In the genomic region with DNA sequence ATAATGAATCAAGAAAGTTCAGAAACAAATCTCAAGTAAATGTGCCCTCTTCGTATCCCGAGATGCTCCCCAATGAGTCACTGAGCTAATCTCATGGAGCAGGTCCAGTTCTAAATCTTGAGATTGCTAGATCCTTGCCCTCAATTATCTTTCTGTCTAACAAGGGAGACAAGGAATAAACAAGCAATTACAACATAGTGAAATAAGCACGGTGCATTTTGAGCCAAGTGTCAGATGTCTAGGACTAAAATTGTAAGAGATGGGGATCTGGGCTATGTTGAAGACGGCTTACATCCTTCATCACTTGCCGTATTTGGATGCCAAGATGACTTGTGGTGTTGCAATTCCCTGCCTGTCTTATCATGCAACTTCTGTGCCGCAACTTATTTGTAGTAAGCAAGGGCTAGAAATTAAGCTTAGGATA, we compare ENCODE assay signal across 20 cellular contexts. TPM values are rescaled to one million over a fixed set of nuclear protein-coding genes. Genes with fewer than 3 reads are reported as not detected.
DNase-seq lines count a peak whose midpoint lies in the region; ATAC-seq and TF ChIP-seq lines count a peak whose summit lies in the region.
"Had no signal": no experiment of that assay in that cellular context is flagged by ENCODE, and none has a peak within 500 bp of the region (broad histone marks: within the 10 kb centered on the region; RNA-seq: fewer than 3 reads in every experiment).

No MANE protein-coding gene starts in this region.

- DNase-seq in G401 (ENCODE audit: low spot score) (peak; percentile 9), RWPE2 (ENCODE audit: low spot score) (no peak), fibroblast of the aortic adventitia (ENCODE audit: low read depth) (peak; percentile 78), prostate gland (ENCODE audit: low spot score) (peak; percentile 19)
- no peak for DNase-seq in activated T-helper 2 cell treated with anti-CD3 and anti-CD28 coated beads, Interferon-gamma antibody, Interleukin-2, Interleukin-4, amounts not matched to agents 10 μg/mL and 5 μg/mL and 100 μg/mL, durations not matched to agents 14 hours and 24 hours and 36 hours (ENCODE audit: low spot score)
- DNase-seq: activated CD8-positive, alpha-beta memory T cell treated with anti-CD3 and anti-CD28 coated beads for 24 hours; activated naive CD4-positive, alpha-beta T cell treated with Interleukin-2 at 50 U/mL for 16 hours; islet precursor cell; naive thymus-derived CD8-positive, alpha-beta T cell; NCI-H187; NCI-H774; retina; stimulated activated naive CD8-positive, alpha-beta T cell treated with anti-CD3 and anti-CD28 coated beads, Interleukin-15, Interleukin-2, amounts not matched to agents 100 U/mL and 50 U/mL, for 24 hours had no signal

- H3K27ac ChIP-seq in RWPE2 (ENCODE audit: poor library complexity, severe bottlenecking) (peak overlapping the region; percentile 35), prostate gland (no peak overlapping the region)
- H3K27ac ChIP-seq: C4-2B had no signal

- H3K36me3 Mint-ChIP-seq in activated T-helper 2 cell treated with anti-CD3 and anti-CD28 coated beads, Interferon-gamma antibody, Interleukin-2, Interleukin-4, amounts not matched to agents 10 μg/mL and 5 μg/mL and 100 μg/mL, durations not matched to agents 14 hours and 24 hours and 36 hours (ENCODE audit: low read depth): no peaks in the 10 kb centered on the region
- H3K36me3 Mint-ChIP-seq: naive thymus-derived CD8-positive, alpha-beta T cell had no signal

- ATAC-seq in RWPE2 (ENCODE audit: low read depth): peak; percentile 62
- no peak for ATAC-seq in GM19035 (IDR thresholded peaks at IDR 0.05; ENCODE audit: unreplicated experiment)
- no peak for ATAC-seq in GM21717 (IDR thresholded peaks at IDR 0.05; ENCODE audit: unreplicated experiment)
- ATAC-seq in HG03460 (IDR thresholded peaks at IDR 0.05; ENCODE audit: unreplicated experiment): no peak
- ATAC-seq: naive thymus-derived CD8-positive, alpha-beta T cell; stimulated activated naive CD8-positive, alpha-beta T cell treated with anti-CD3 and anti-CD28 coated beads, Interleukin-15, Interleukin-2, amounts not matched to agents 100 U/mL and 50 U/mL, for 24 hours had no signal

- H3K4me1 ChIP-seq in RWPE2 (ENCODE audit: insufficient read depth, poor library complexity, severe bottlenecking) (peaks cover 27% of the 10 kb centered on the region), prostate gland (replicated peaks) (no peaks in the 10 kb centered on the region)

- H3K27ac Mint-ChIP-seq in activated T-helper 2 cell treated with anti-CD3 and anti-CD28 coated beads, Interferon-gamma antibody, Interleukin-2, Interleukin-4, amounts not matched to agents 10 μg/mL and 5 μg/mL and 100 μg/mL, durations not matched to agents 14 hours and 24 hours and 36 hours: no peak overlapping the region
- H3K27ac Mint-ChIP-seq: naive thymus-derived CD8-positive, alpha-beta T cell had no signal

- TF ChIP-seq POLR2A in prostate gland (IDR thresholded peaks at IDR 0.05): no peak

- no peaks in the 10 kb centered on the region for H3K36me3 ChIP-seq in RWPE2 (ENCODE audit: low read depth)
- H3K36me3 ChIP-seq in prostate gland: no peaks in the 10 kb centered on the region
- H3K36me3 ChIP-seq: esophagus muscularis mucosa had no signal

- in situ Hi-C loops in G401 (cut with HindIII; ENCODE audit: low sequenced_read_pairs): no loop called here

- intact Hi-C loops in prostate gland (cut with DNase I): no loop called here
- intact Hi-C loops in activated T-helper 2 cell treated with anti-CD3 and anti-CD28 coated beads, Interferon-gamma antibody, Interleukin-2, Interleukin-4, amounts not matched to agents 10 μg/mL and 5 μg/mL and 100 μg/mL, durations not matched to agents 14 hours and 24 hours and 36 hours (cut with micrococcal nuclease): no loop called here

- H3K4me3 ChIP-seq in RWPE2 (ENCODE audit: severe bottlenecking): no peak overlapping the region
- H3K4me3 ChIP-seq in fibroblast of the aortic adventitia (ENCODE audit: low read depth, low read length): no peak overlapping the region
- no peak overlapping the region for H3K4me3 ChIP-seq in prostate gland
- H3K4me3 ChIP-seq: esophagus muscularis mucosa had no signal

- no peaks in the 10 kb centered on the region for H3K9me3 Mint-ChIP-seq in activated T-helper 2 cell treated with anti-CD3 and anti-CD28 coated beads, Interferon-gamma antibody, Interleukin-2, Interleukin-4, amounts not matched to agents 10 μg/mL and 5 μg/mL and 100 μg/mL, durations not matched to agents 14 hours and 24 hours and 36 hours
- H3K9me3 Mint-ChIP-seq: naive thymus-derived CD8-positive, alpha-beta T cell had no signal

- no peak for TF ChIP-seq CTCF in RWPE2 (IDR thresholded peaks at IDR 0.05; ENCODE audit: poor library complexity, severe bottlenecking)
- TF ChIP-seq CTCF in fibroblast of the aortic adventitia (IDR thresholded peaks at IDR 0.05; ENCODE audit: insufficient read depth, low read length): no peak
- TF ChIP-seq CTCF in prostate gland (IDR thresholded peaks at IDR 0.05): no peak

- H3K9me3 ChIP-seq in RWPE2 (ENCODE audit: severe bottlenecking) (no peaks in the 10 kb centered on the region), prostate gland (no peaks in the 10 kb centered on the region)
- H3K9me3 ChIP-seq: esophagus muscularis mucosa had no signal

- no peaks in the 10 kb centered on the region for H3K27me3 ChIP-seq in RWPE2 (ENCODE audit: insufficient read depth, poor library complexity, severe bottlenecking)
- no peaks in the 10 kb centered on the region for H3K27me3 ChIP-seq in prostate gland (replicated peaks; ENCODE audit: insufficient read depth)
- H3K27me3 ChIP-seq: esophagus muscularis mucosa had no signal

- H3K4me1 Mint-ChIP-seq in activated T-helper 2 cell treated with anti-CD3 and anti-CD28 coated beads, Interferon-gamma antibody, Interleukin-2, Interleukin-4, amounts not matched to agents 10 μg/mL and 5 μg/mL and 100 μg/mL, durations not matched to agents 14 hours and 24 hours and 36 hours (ENCODE audit: low read depth): no peaks in the 10 kb centered on the region
- H3K4me1 Mint-ChIP-seq: naive thymus-derived CD8-positive, alpha-beta T cell had no signal

- WGBS in prostate gland: 64% methylated on average over 6 of the region's 6 CpGs

- H3K4me3 Mint-ChIP-seq in activated T-helper 2 cell treated with anti-CD3 and anti-CD28 coated beads, Interferon-gamma antibody, Interleukin-2, Interleukin-4, amounts not matched to agents 10 μg/mL and 5 μg/mL and 100 μg/mL, durations not matched to agents 14 hours and 24 hours and 36 hours (ENCODE audit: low read depth): no peak overlapping the region
- H3K4me3 Mint-ChIP-seq: naive thymus-derived CD8-positive, alpha-beta T cell had no signal

- peaks cover 6% of the 10 kb centered on the region for H3K27me3 Mint-ChIP-seq in activated T-helper 2 cell treated with anti-CD3 and anti-CD28 coated beads, Interferon-gamma antibody, Interleukin-2, Interleukin-4, amounts not matched to agents 10 μg/mL and 5 μg/mL and 100 μg/mL, durations not matched to agents 14 hours and 24 hours and 36 hours (ENCODE audit: low read depth)

RNA-seq across cellular contexts. Expression of a gene that starts 56.5 kb away (rescaled TPM):
- total RNA-seq in G401 (2014; rRNA removed; shearing (Covaris generic)): not detected in 2 replicates
- not detected in 2 replicates for total RNA-seq in fibroblast of the aortic adventitia (ENCODE audit: low replicate concordance)
- 10 to 100 TPM in 1 of 2 donors, 1 to 10 TPM in 1; 5.6 to 11.5 TPM for total RNA-seq in prostate gland
- total RNA-seq in activated T-helper 2 cell treated with anti-CD3 and anti-CD28 coated beads, Interferon-gamma antibody, Interleukin-2, Interleukin-4, amounts not matched to agents 10 μg/mL and 5 μg/mL and 100 μg/mL, durations not matched to agents 14 hours and 24 hours and 36 hours: not detected in 2 replicates
- total RNA-seq: chondrocyte; naive thymus-derived CD8-positive, alpha-beta T cell; SK-MEL-5 had no signal

Comparison
In these comparisons a context has a peak if more than half of its experiments do, and no peak if none do; other contexts are left out.
1. DNase-seq: peak in G401 (single experiment), fibroblast of the aortic adventitia (single experiment) and prostate gland (single experiment); none in RWPE2 (single experiment) and activated T-helper 2 cell treated with anti-CD3 and anti-CD28 coated beads, Interferon-gamma antibody, Interleukin-2, Interleukin-4, amounts not matched to agents 10 μg/mL and 5 μg/mL and 100 μg/mL, durations not matched to agents 14 hours and 24 hours and 36 hours (single experiment).